8 cellular contexts compared by ENCODE assay signal in genomic region chr14:32469388-32470160, GRCh38.
DNase-seq lines count a peak whose midpoint lies in the region; ATAC-seq, FAIRE-seq and TF ChIP-seq lines count a peak whose summit lies in the region.

No MANE protein-coding gene starts in this region.

- TF ChIP-seq CTCF in BE2C (IDR thresholded peaks at IDR 0.05; ENCODE audit: low read depth, low read length) (peak; percentile 49), ovary (IDR thresholded peaks at IDR 0.05) (peak; percentile 25 to 60 (median 35))

- TF ChIP-seq EP300 in ovary (IDR thresholded peaks at IDR 0.05), result no peak

- no peak for TF ChIP-seq POLR2A in ovary (IDR thresholded peaks at IDR 0.05)

- H3K27me3 ChIP-seq in BE2C, result no peaks in the 10 kb centered on the region
- no peaks in the 10 kb centered on the region for H3K27me3 ChIP-seq in esophagus (ENCODE audit: control insufficient read depth in 1 of 2, insufficient read depth in 2 of 2, low read length in 2 of 2)
- H3K27me3 ChIP-seq in ovary, result no peaks in the 10 kb centered on the region

- peaks cover 6% of the 10 kb centered on the region for H3K4me1 ChIP-seq in BE2C
- H3K4me1 ChIP-seq in esophagus (ENCODE audit: control insufficient read depth in 2 of 2, insufficient read depth in 2 of 2, low read length in 1 of 2), result peaks cover 0 to 2% of the 10 kb centered on the region in 2 donors
- peaks cover 5% of the 10 kb centered on the region for H3K4me1 ChIP-seq in ovary (ENCODE audit: insufficient read depth)

- H3K36me3 ChIP-seq in BE2C (no peaks in the 10 kb centered on the region), esophagus (ENCODE audit: control insufficient read depth in 2 of 2, insufficient read depth in 2 of 2, low read length in 1 of 2) (no peaks in the 10 kb centered on the region), ovary (no peaks in the 10 kb centered on the region)

- DNase-seq in BE2C (no peak), RCC 7860 (ENCODE audit: low spot score) (peak; percentile 8), ovary (no peak)

- ATAC-seq in HG03565 (IDR thresholded peaks at IDR 0.05; ENCODE audit: unreplicated experiment) (peak; percentile 46), GM19395 (IDR thresholded peaks at IDR 0.05; ENCODE audit: unreplicated experiment) (no peak), HG02938 (IDR thresholded peaks at IDR 0.05; ENCODE audit: unreplicated experiment) (no peak), GM21447 (IDR thresholded peaks at IDR 0.05; ENCODE audit: unreplicated experiment) (no peak)

- FAIRE-seq in RCC 7860 (lab: Jason Lieb, UNC), result peak; percentile 79

- intact Hi-C loops in ovary (cut with DNase I), result loop anchor here (10.0 kb wide), 2 partner anchors 215 to 225 kb away; no protein-coding TSS in a partner anchor

- peak overlapping the region; percentile 30 to 31 for H3K27ac ChIP-seq in esophagus (ENCODE audit: low read depth in 2 of 2, low read length in 1 of 2)
- H3K27ac ChIP-seq in ovary, result no peak overlapping the region

- H3K4me3 ChIP-seq in BE2C (ENCODE audit: low read depth, low read length), result no peak overlapping the region
- H3K4me3 ChIP-seq in esophagus (ENCODE audit: low read depth in 1 of 2, low read length in 2 of 2), result no peak overlapping the region
- H3K4me3 ChIP-seq in ovary, result no peak overlapping the region

- H3K9me3 ChIP-seq in BE2C (no peaks in the 10 kb centered on the region), esophagus (ENCODE audit: control insufficient read depth in 2 of 2, insufficient read depth in 1 of 2, low read depth in 1 of 2, low read length in 1 of 2) (no peaks in the 10 kb centered on the region), ovary (no peaks in the 10 kb centered on the region)

- 14 to 17% methylated on average over 5 of the region's 5 CpGs for WGBS in esophagus, 2 donors
- 8 to 10% (median 10%) methylated on average over 5 of the region's 5 CpGs for WGBS in ovary, 3 donors

Comparison
In these comparisons a context has a peak if more than half of its experiments do, and no peak if none do; other contexts are left out.
1. H3K27ac ChIP-seq: peak in esophagus (2 of 2); none in ovary (0 of 2).